Comparison of ENCODE assay signal across 8 cellular contexts in genomic region chr21:41879190-41879998, GRCh38. TPM values are rescaled to one million over a fixed set of nuclear protein-coding genes. Genes with fewer than 3 reads are reported as not detected.
A peak's percentile ranks its signal among the peaks of the same experiment; 100 is the strongest.
DNase-seq lines count a peak whose midpoint lies in the region; ATAC-seq and TF ChIP-seq lines count a peak whose summit lies in the region.

A gene with protein sequence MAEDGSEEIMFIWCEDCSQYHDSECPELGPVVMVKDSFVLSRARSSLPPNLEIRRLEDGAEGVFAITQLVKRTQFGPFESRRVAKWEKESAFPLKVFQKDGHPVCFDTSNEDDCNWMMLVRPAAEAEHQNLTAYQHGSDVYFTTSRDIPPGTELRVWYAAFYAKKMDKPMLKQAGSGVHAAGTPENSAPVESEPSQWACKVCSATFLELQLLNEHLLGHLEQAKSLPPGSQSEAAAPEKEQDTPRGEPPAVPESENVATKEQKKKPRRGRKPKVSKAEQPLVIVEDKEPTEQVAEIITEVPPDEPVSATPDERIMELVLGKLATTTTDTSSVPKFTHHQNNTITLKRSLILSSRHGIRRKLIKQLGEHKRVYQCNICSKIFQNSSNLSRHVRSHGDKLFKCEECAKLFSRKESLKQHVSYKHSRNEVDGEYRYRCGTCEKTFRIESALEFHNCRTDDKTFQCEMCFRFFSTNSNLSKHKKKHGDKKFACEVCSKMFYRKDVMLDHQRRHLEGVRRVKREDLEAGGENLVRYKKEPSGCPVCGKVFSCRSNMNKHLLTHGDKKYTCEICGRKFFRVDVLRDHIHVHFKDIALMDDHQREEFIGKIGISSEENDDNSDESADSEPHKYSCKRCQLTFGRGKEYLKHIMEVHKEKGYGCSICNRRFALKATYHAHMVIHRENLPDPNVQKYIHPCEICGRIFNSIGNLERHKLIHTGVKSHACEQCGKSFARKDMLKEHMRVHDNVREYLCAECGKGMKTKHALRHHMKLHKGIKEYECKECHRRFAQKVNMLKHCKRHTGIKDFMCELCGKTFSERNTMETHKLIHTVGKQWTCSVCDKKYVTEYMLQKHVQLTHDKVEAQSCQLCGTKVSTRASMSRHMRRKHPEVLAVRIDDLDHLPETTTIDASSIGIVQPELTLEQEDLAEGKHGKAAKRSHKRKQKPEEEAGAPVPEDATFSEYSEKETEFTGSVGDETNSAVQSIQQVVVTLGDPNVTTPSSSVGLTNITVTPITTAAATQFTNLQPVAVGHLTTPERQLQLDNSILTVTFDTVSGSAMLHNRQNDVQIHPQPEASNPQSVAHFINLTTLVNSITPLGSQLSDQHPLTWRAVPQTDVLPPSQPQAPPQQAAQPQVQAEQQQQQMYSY (minus strand): TSS chr21:41879344. CDS start chr21:41860363, 18,981 bp downstream.

- no peaks in the 10 kb centered on the region for H3K27me3 Mint-ChIP-seq in activated T-helper 2 cell treated with anti-CD3 and anti-CD28 coated beads, Interferon-gamma antibody, Interleukin-2, Interleukin-4, amounts not matched to agents 10 μg/mL and 5 μg/mL and 100 μg/mL, durations not matched to agents 14 hours and 24 hours and 36 hours (ENCODE audit: low read depth)
- H3K27me3 Mint-ChIP-seq in nephron progenitor cell (ENCODE audit: low read depth, poor library complexity), result no peaks in the 10 kb centered on the region
- H3K27me3 Mint-ChIP-seq in stimulated activated naive CD8-positive, alpha-beta T cell treated with anti-CD3 and anti-CD28 coated beads, Interleukin-15, Interleukin-2, amounts not matched to agents 100 ng/mL and 50 ng/mL, for 24 hours, result no peaks in the 10 kb centered on the region

- H3K4me1 ChIP-seq in HUES64 (ENCODE audit: insufficient read depth, low read length) (peaks cover 7% of the 10 kb centered on the region; the same call in 1 of the 2 replicates), RWPE2 (ENCODE audit: insufficient read depth, poor library complexity, severe bottlenecking) (peaks cover 6% of the 10 kb centered on the region)

- ATAC-seq in GM21423 (IDR thresholded peaks at IDR 0.05; ENCODE audit: unreplicated experiment) (peak; percentile 74), RWPE2 (ENCODE audit: low read depth) (peak; percentile 75)

- H3K4me1 Mint-ChIP-seq in activated T-helper 2 cell treated with anti-CD3 and anti-CD28 coated beads, Interferon-gamma antibody, Interleukin-2, Interleukin-4, amounts not matched to agents 10 μg/mL and 5 μg/mL and 100 μg/mL, durations not matched to agents 14 hours and 24 hours and 36 hours (ENCODE audit: low read depth), result peaks cover 18% of the 10 kb centered on the region
- H3K4me1 Mint-ChIP-seq in nephron progenitor cell, result peaks cover 37% of the 10 kb centered on the region
- H3K4me1 Mint-ChIP-seq in stimulated activated naive CD8-positive, alpha-beta T cell treated with anti-CD3 and anti-CD28 coated beads, Interleukin-15, Interleukin-2, amounts not matched to agents 100 ng/mL and 50 ng/mL, for 24 hours (ENCODE audit: low read depth), result peaks cover 33% of the 10 kb centered on the region

- no peaks in the 10 kb centered on the region for H3K36me3 ChIP-seq in HUES64 (ENCODE audit: insufficient read depth, low read length)
- peaks cover 20% of the 10 kb centered on the region for H3K36me3 ChIP-seq in RWPE2 (ENCODE audit: low read depth)

- TF ChIP-seq CTCF in RWPE2 (IDR thresholded peaks at IDR 0.05; ENCODE audit: poor library complexity, severe bottlenecking) (no peak), nephron progenitor cell (IDR thresholded peaks at IDR 0.05) (no peak)

- intact Hi-C loops in activated T-helper 2 cell treated with anti-CD3 and anti-CD28 coated beads, Interferon-gamma antibody, Interleukin-2, Interleukin-4, amounts not matched to agents 10 μg/mL and 5 μg/mL and 100 μg/mL, durations not matched to agents 14 hours and 24 hours and 36 hours (cut with micrococcal nuclease), result loop anchor here (1.0 to 5.0 kb wide), 5 partner anchors 20 to 238 kb away; partner anchors contain the start of gene ZBTB21

- H3K4me3 ChIP-seq in HUES64 (ENCODE audit: low read length), result peak within 1 kb of the TSS; percentile 95
- peak within 1 kb of the TSS; percentile 67 for H3K4me3 ChIP-seq in RWPE2 (ENCODE audit: severe bottlenecking)

- H3K9ac ChIP-seq in HUES64 (ENCODE audit: low read depth, low read length), result peak within 1 kb of the TSS; percentile 94

- no peaks in the 10 kb centered on the region for H3K9me3 ChIP-seq in HUES64 (ENCODE audit: insufficient read depth, low read depth, low read length)
- no peaks in the 10 kb centered on the region for H3K9me3 ChIP-seq in RWPE2 (ENCODE audit: severe bottlenecking)

- H3K9me3 Mint-ChIP-seq in activated T-helper 2 cell treated with anti-CD3 and anti-CD28 coated beads, Interferon-gamma antibody, Interleukin-2, Interleukin-4, amounts not matched to agents 10 μg/mL and 5 μg/mL and 100 μg/mL, durations not matched to agents 14 hours and 24 hours and 36 hours, result no peaks in the 10 kb centered on the region
- H3K9me3 Mint-ChIP-seq in nephron progenitor cell, result no peaks in the 10 kb centered on the region
- H3K9me3 Mint-ChIP-seq in stimulated activated naive CD8-positive, alpha-beta T cell treated with anti-CD3 and anti-CD28 coated beads, Interleukin-15, Interleukin-2, amounts not matched to agents 100 ng/mL and 50 ng/mL, for 24 hours, result no peaks in the 10 kb centered on the region

- peak within 1 kb of the TSS; percentile 44 for H3K27ac ChIP-seq in HUES64 (ENCODE audit: low read depth, low read length)
- peak within 1 kb of the TSS; percentile 63 for H3K27ac ChIP-seq in RWPE2 (ENCODE audit: poor library complexity, severe bottlenecking)

- H3K27me3 ChIP-seq in HUES64 (ENCODE audit: insufficient read depth, low read length) (no peaks in the 10 kb centered on the region), RWPE2 (ENCODE audit: insufficient read depth, poor library complexity, severe bottlenecking) (no peaks in the 10 kb centered on the region)

- WGBS in HUES64, result 2% methylated on average over 85 of the region's 89 CpGs

- DNase-seq in DMS 273 treated with DMSO at 0.1 percent for 48 hours (lab: John Stamatoyannopoulos, UW) (peak; percentile 7), RWPE2 (ENCODE audit: low spot score) (no peak), fibroblast of peridontal ligament (ENCODE audit: extremely low read depth) (peak; percentile 78), nephron progenitor cell (peak; percentile 89)
- DNase-seq in activated T-helper 2 cell treated with anti-CD3 and anti-CD28 coated beads, Interferon-gamma antibody, Interleukin-2, Interleukin-4, amounts not matched to agents 10 μg/mL and 5 μg/mL and 100 μg/mL, durations not matched to agents 14 hours and 24 hours and 36 hours (ENCODE audit: low spot score), result peak; percentile 80

- H3K4me3 Mint-ChIP-seq in activated T-helper 2 cell treated with anti-CD3 and anti-CD28 coated beads, Interferon-gamma antibody, Interleukin-2, Interleukin-4, amounts not matched to agents 10 μg/mL and 5 μg/mL and 100 μg/mL, durations not matched to agents 14 hours and 24 hours and 36 hours (ENCODE audit: low read depth), result peak within 1 kb of the TSS; percentile 90
- H3K4me3 Mint-ChIP-seq in nephron progenitor cell, result peak within 1 kb of the TSS; percentile 89
- H3K4me3 Mint-ChIP-seq in stimulated activated naive CD8-positive, alpha-beta T cell treated with anti-CD3 and anti-CD28 coated beads, Interleukin-15, Interleukin-2, amounts not matched to agents 100 ng/mL and 50 ng/mL, for 24 hours, result peak within 1 kb of the TSS; percentile 90

- H3K27ac Mint-ChIP-seq in activated T-helper 2 cell treated with anti-CD3 and anti-CD28 coated beads, Interferon-gamma antibody, Interleukin-2, Interleukin-4, amounts not matched to agents 10 μg/mL and 5 μg/mL and 100 μg/mL, durations not matched to agents 14 hours and 24 hours and 36 hours, result peak within 1 kb of the TSS; percentile 98
- peak within 1 kb of the TSS; percentile 97 for H3K27ac Mint-ChIP-seq in nephron progenitor cell
- peak within 1 kb of the TSS; percentile 95 for H3K27ac Mint-ChIP-seq in stimulated activated naive CD8-positive, alpha-beta T cell treated with anti-CD3 and anti-CD28 coated beads, Interleukin-15, Interleukin-2, amounts not matched to agents 100 ng/mL and 50 ng/mL, for 24 hours

- H3K36me3 Mint-ChIP-seq in activated T-helper 2 cell treated with anti-CD3 and anti-CD28 coated beads, Interferon-gamma antibody, Interleukin-2, Interleukin-4, amounts not matched to agents 10 μg/mL and 5 μg/mL and 100 μg/mL, durations not matched to agents 14 hours and 24 hours and 36 hours (ENCODE audit: low read depth), result peaks cover 12% of the 10 kb centered on the region
- no peaks in the 10 kb centered on the region for H3K36me3 Mint-ChIP-seq in nephron progenitor cell (ENCODE audit: low read depth)
- peaks cover 15% of the 10 kb centered on the region for H3K36me3 Mint-ChIP-seq in stimulated activated naive CD8-positive, alpha-beta T cell treated with anti-CD3 and anti-CD28 coated beads, Interleukin-15, Interleukin-2, amounts not matched to agents 100 ng/mL and 50 ng/mL, for 24 hours (ENCODE audit: low read depth)

RNA-seq across cellular contexts. Expression of the gene that starts here (rescaled TPM):
- 6.0 TPM for polyA plus RNA-seq in HUES64 (2013, experiment 1 of 2)
- polyA plus RNA-seq in HUES64 (2013, experiment 2 of 2), result 5.8 TPM
- 16.2 and 18.2 TPM in 2 replicates for total RNA-seq in activated T-helper 2 cell treated with anti-CD3 and anti-CD28 coated beads, Interferon-gamma antibody, Interleukin-2, Interleukin-4, amounts not matched to agents 10 μg/mL and 5 μg/mL and 100 μg/mL, durations not matched to agents 14 hours and 24 hours and 36 hours
